Comparison of ENCODE assay signal across 8 cellular contexts in genomic region chr3:138187296-138188012, GRCh38. TPM values are rescaled to one million over a fixed set of nuclear protein-coding genes. Genes with fewer than 3 reads are reported as not detected.
DNase-seq lines count a peak whose midpoint lies in the region; ATAC-seq and TF ChIP-seq lines count a peak whose summit lies in the region.

ARMC8 (plus strand) TSS chr3:138187301; CDS start chr3:138187555, 254 bp downstream.

- TF ChIP-seq CTCF in OCI-LY1 (IDR thresholded peaks at IDR 0.05; ENCODE audit: low read length) (no peak), osteoblast (IDR thresholded peaks at IDR 0.05; ENCODE audit: extremely low read depth, low read depth, low read length) (no peak)

- no peaks in the 10 kb centered on the region for H4K20me1 ChIP-seq in OCI-LY1 (ENCODE audit: insufficient read depth, low read length)
- peaks cover 29% of the 10 kb centered on the region for H4K20me1 ChIP-seq in osteoblast (ENCODE audit: insufficient read depth, low read length)

- no peaks in the 10 kb centered on the region for H3K9me3 ChIP-seq in OCI-LY1 (ENCODE audit: low read length)
- H3K9me3 ChIP-seq in osteoblast (ENCODE audit: low read depth, low read length), result no peaks in the 10 kb centered on the region

- H3F3A ChIP-seq in OCI-LY1 (ENCODE audit: insufficient read depth, low read length), result no peaks in the 10 kb centered on the region

- H3K9ac ChIP-seq in OCI-LY1 (ENCODE audit: low read length), result peak within 1 kb of the TSS; percentile 72

- no peaks in the 10 kb centered on the region for H3K9me2 ChIP-seq in OCI-LY1 (ENCODE audit: low read depth, low read length)

- H3K79me2 ChIP-seq in OCI-LY1 (ENCODE audit: insufficient read depth, low read length) (peaks cover 48% of the 10 kb centered on the region), osteoblast (ENCODE audit: insufficient read depth, low read length) (peaks cover 40% of the 10 kb centered on the region)

- intact Hi-C loops in head of caudate nucleus (cut with DNase I), result loop anchor here (10.0 kb wide), 1 partner anchor 137 kb away; the partner anchor contains the start of gene NME9

- peak within 1 kb of the TSS; percentile 66 for H2AFZ ChIP-seq in OCI-LY1 (ENCODE audit: low read length)
- peak within 1 kb of the TSS; percentile 99 for H2AFZ ChIP-seq in osteoblast (ENCODE audit: low read length)

- no peaks in the 10 kb centered on the region for H3K27me3 ChIP-seq in OCI-LY1 (ENCODE audit: insufficient read depth, low read length)
- H3K27me3 ChIP-seq in osteoblast (ENCODE audit: insufficient read depth, low read length), result peaks cover 9% of the 10 kb centered on the region

- peak within 1 kb of the TSS; percentile 68 for H3K4me2 ChIP-seq in OCI-LY1 (ENCODE audit: low read length)
- peak within 1 kb of the TSS; percentile 92 for H3K4me2 ChIP-seq in osteoblast (ENCODE audit: insufficient read depth, low read length)

- H3K4me1 ChIP-seq in OCI-LY1 (ENCODE audit: insufficient read depth, low read length, severe bottlenecking) (peaks cover 25% of the 10 kb centered on the region), osteoblast (ENCODE audit: insufficient read depth, low read length) (peaks cover 6% of the 10 kb centered on the region)

- H3K27ac ChIP-seq in OCI-LY1 (ENCODE audit: low read depth, low read length, poor library complexity, severe bottlenecking) (peak within 1 kb of the TSS; percentile 57), osteoblast (ENCODE audit: low read depth, low read length) (peak within 1 kb of the TSS; percentile 91)

- peak within 1 kb of the TSS; percentile 91 for H3K4me3 ChIP-seq in OCI-LY1 (ENCODE audit: low read depth, low read length, poor library complexity, severe bottlenecking)
- H3K4me3 ChIP-seq in osteoblast (ENCODE audit: insufficient read depth, low read length), result peak within 1 kb of the TSS; percentile 88

- H3K36me3 ChIP-seq in OCI-LY1 (ENCODE audit: insufficient read depth, low read length) (peaks cover 22% of the 10 kb centered on the region), osteoblast (ENCODE audit: insufficient read depth, low read length) (peaks cover 5% of the 10 kb centered on the region)

- peak; percentile 64 for DNase-seq in COR-L47 (lab: John Stamatoyannopoulos, UW)
- peak; percentile 9 for DNase-seq in activated naive CD8-positive, alpha-beta T cell treated with anti-CD3 and anti-CD28 coated beads, Interleukin-2, amount 50 U/mL, for 16 hours (ENCODE audit: low read depth, low spot score)
- peak in 35 of 42 donors; percentile 11 to 79 (median 60) for DNase-seq in head of caudate nucleus
- DNase-seq in osteoblast (ENCODE audit: insufficient read length, low spot score, missing footprints), result peak; percentile 96
- no peak for DNase-seq in MV-4-11 (lab: John Stamatoyannopoulos, UW)

- peak; percentile 49 for ATAC-seq in GM19025 (IDR thresholded peaks at IDR 0.05; ENCODE audit: low read depth, unreplicated experiment)
- peak; percentile 92 for ATAC-seq in HG03159 (IDR thresholded peaks at IDR 0.05; ENCODE audit: unreplicated experiment)

RNA-seq across cellular contexts. Expression of gene ARMC8, which starts in this region (rescaled TPM):
- 45.7 and 59.0 TPM in 2 replicates for total RNA-seq in osteoblast
